In genomic region chr10:5447071-5447470, GRCh38 we compare ENCODE assay signal across 9 cellular contexts. TPM values are rescaled to one million over a fixed set of nuclear protein-coding genes. Genes with fewer than 3 reads are reported as not detected.
DNase-seq lines count a peak whose midpoint lies in the region; ATAC-seq and TF ChIP-seq lines count a peak whose summit lies in the region.
"Had no signal": no experiment of that assay in that cellular context is flagged by ENCODE, and none has a peak within 500 bp of the region (broad histone marks: within the 10 kb centered on the region; RNA-seq: fewer than 3 reads in every experiment).

No MANE protein-coding gene starts in this region.

- H3K27me3 ChIP-seq in right lobe of liver (no peaks in the 10 kb centered on the region), upper lobe of left lung (no peaks in the 10 kb centered on the region)

- peak overlapping the region; percentile 68 to 82 (median 82) for H3K27ac ChIP-seq in right lobe of liver
- H3K27ac ChIP-seq in upper lobe of left lung: peak overlapping the region; percentile 60 to 68 (median 64)

- in situ Hi-C loops in astrocyte of the cerebellum (cut with HindIII; ENCODE audit: low sequenced_read_pairs): loop anchor here (5.0 kb wide), 1 partner anchor 170 kb away; no protein-coding TSS in a partner anchor

- TF ChIP-seq POLR2A in right lobe of liver (IDR thresholded peaks at IDR 0.05) (no peak), upper lobe of left lung (IDR thresholded peaks at IDR 0.05) (no peak)

- peak overlapping the region; percentile 59 for H3K4me3 ChIP-seq in astrocyte of the cerebellum (ENCODE audit: low read depth, low read length)
- peak overlapping the region; percentile 57 to 64 (median 61) for H3K4me3 ChIP-seq in right lobe of liver
- H3K4me3 ChIP-seq in upper lobe of left lung: peak overlapping the region in 3 of 4 donors; percentile 39 to 51 (median 49)

- no peak for TF ChIP-seq EP300 in upper lobe of left lung (IDR thresholded peaks at IDR 0.05)

- H3K4me1 ChIP-seq in right lobe of liver: peaks cover 0 to 15% (median 5%) of the 10 kb centered on the region in 4 donors
- peaks cover 3 to 17% (median 7%) of the 10 kb centered on the region in 4 donors for H3K4me1 ChIP-seq in upper lobe of left lung

- peaks cover 52% of the 10 kb centered on the region for H3K4me1 Mint-ChIP-seq in activated naive CD4-positive, alpha-beta T cell treated with anti-CD3 and anti-CD28 coated beads, Interleukin-2, amount 50 U/mL, for 24 hours

- 12% methylated on average over 3 of the region's 3 CpGs for WGBS in right lobe of liver (ENCODE audit: insufficient coverage, low coverage, low lambda C conversion rate, missing lambda C conversion rate)
- WGBS in upper lobe of left lung, 2 donors: 23 to 24% methylated on average over 3 of the region's 3 CpGs

- peaks cover 0 to 8% (median 3%) of the 10 kb centered on the region in 4 donors for H3K36me3 ChIP-seq in right lobe of liver
- H3K36me3 ChIP-seq in upper lobe of left lung: no peaks in the 10 kb centered on the region

- TF ChIP-seq CTCF in astrocyte of the cerebellum (IDR thresholded peaks at IDR 0.05; ENCODE audit: low read depth, low read length, missing control alignments) (no peak), right lobe of liver (IDR thresholded peaks at IDR 0.05) (no peak), upper lobe of left lung (IDR thresholded peaks at IDR 0.05) (no peak)

- no peak for DNase-seq in activated naive CD4-positive, alpha-beta T cell treated with Interleukin-2 at 50 U/mL for 16 hours
- DNase-seq in astrocyte of the cerebellum (ENCODE audit: low read depth) (no peak), right lobe of liver (no peak), upper lobe of left lung (no peak), SHP77 (lab: John Stamatoyannopoulos, UW) (no peak), NCI-H1417 (lab: John Stamatoyannopoulos, UW) (no peak)
- DNase-seq: NK-92 treated with Interleukin-12 subunit alpha and Interleukin-12 subunit beta, amount 100 ng/mL, for 24 hours had no signal

- H3K9me3 ChIP-seq in right lobe of liver (no peaks in the 10 kb centered on the region), upper lobe of left lung (no peaks in the 10 kb centered on the region)

- no peaks in the 10 kb centered on the region for H3K9me3 Mint-ChIP-seq in activated naive CD4-positive, alpha-beta T cell treated with anti-CD3 and anti-CD28 coated beads, Interleukin-2, amount 50 U/mL, for 24 hours

- H3K4me3 Mint-ChIP-seq in activated naive CD4-positive, alpha-beta T cell treated with anti-CD3 and anti-CD28 coated beads, Interleukin-2, amount 50 U/mL, for 24 hours: peak overlapping the region; percentile 95

- H3K27me3 Mint-ChIP-seq in activated naive CD4-positive, alpha-beta T cell treated with anti-CD3 and anti-CD28 coated beads, Interleukin-2, amount 50 U/mL, for 24 hours: no peaks in the 10 kb centered on the region

- ATAC-seq in right lobe of liver: peak in 2 of 4 donors; percentile 4 to 8
- ATAC-seq in upper lobe of left lung (ENCODE audit: low FRiP score in 2 of 2): no peak
- no peak for ATAC-seq in GM19397 (IDR thresholded peaks at IDR 0.05; ENCODE audit: unreplicated experiment)

- intact Hi-C loops in right lobe of liver (cut with DNase I): loop anchor here in 1 of 2 donors (10.0 kb wide), 1 partner anchor 178 kb away; no protein-coding TSS in a partner anchor

- peak overlapping the region; percentile 31 for H3K27ac Mint-ChIP-seq in activated naive CD4-positive, alpha-beta T cell treated with anti-CD3 and anti-CD28 coated beads, Interleukin-2, amount 50 U/mL, for 24 hours

- peaks cover 5% of the 10 kb centered on the region for H3K36me3 Mint-ChIP-seq in activated naive CD4-positive, alpha-beta T cell treated with anti-CD3 and anti-CD28 coated beads, Interleukin-2, amount 50 U/mL, for 24 hours

RNA-seq across cellular contexts. Expression of gene NET1, which starts 34.7 kb away (rescaled TPM):
- total RNA-seq in right lobe of liver: 10 to 100 TPM; 23.0 to 64.5 (median 38.5) TPM
- total RNA-seq in upper lobe of left lung: 10 to 100 TPM; 24.1 to 85.0 (median 47.2) TPM

RNA-seq across cellular contexts. Expression of gene TUBAL3, which starts 42.4 kb away (rescaled TPM):
- not detected for total RNA-seq in right lobe of liver
- total RNA-seq in upper lobe of left lung: under 1 TPM in 1 of 6 donors, not detected in 5; 0.59 TPM

RNA-seq across cellular contexts. Expression of gene CALML5, which starts 52.3 kb away (rescaled TPM):
- total RNA-seq in right lobe of liver (not detected), upper lobe of left lung (not detected)
